8 cellular contexts compared by ENCODE assay signal in genomic region chr12:75833268-75833667, GRCh38.
"Had no signal": no experiment of that assay in that cellular context is flagged by ENCODE, and none has a peak within 500 bp of the region (broad histone marks: within the 10 kb centered on the region; RNA-seq: fewer than 3 reads in every experiment).

No MANE protein-coding gene starts in this region.

- H3K27ac Mint-ChIP-seq: GM23338, H9 had no signal

- H3K4me2 ChIP-seq: GM23338 had no signal

- ATAC-seq: GM23338 had no signal

- DNase-seq: H9, HCEC 1CT, KG1 had no signal

- H3K9me3 Mint-ChIP-seq: GM23338, H9, IgD-negative memory B cell had no signal

- H3K4me3 ChIP-seq: GM23338 had no signal

- H3K4me1 Mint-ChIP-seq: GM23338, IgD-negative memory B cell had no signal

- H3K36me3 Mint-ChIP-seq: IgD-negative memory B cell had no signal

- H2AFZ ChIP-seq: GM23338 had no signal

- H3K4me3 Mint-ChIP-seq: GM23338, H9, IgD-negative memory B cell had no signal

- FAIRE-seq: H1, H54, HTR-8/SVneo had no signal
